ENCODE assay signal across 14 cellular contexts in the genomic region with DNA sequence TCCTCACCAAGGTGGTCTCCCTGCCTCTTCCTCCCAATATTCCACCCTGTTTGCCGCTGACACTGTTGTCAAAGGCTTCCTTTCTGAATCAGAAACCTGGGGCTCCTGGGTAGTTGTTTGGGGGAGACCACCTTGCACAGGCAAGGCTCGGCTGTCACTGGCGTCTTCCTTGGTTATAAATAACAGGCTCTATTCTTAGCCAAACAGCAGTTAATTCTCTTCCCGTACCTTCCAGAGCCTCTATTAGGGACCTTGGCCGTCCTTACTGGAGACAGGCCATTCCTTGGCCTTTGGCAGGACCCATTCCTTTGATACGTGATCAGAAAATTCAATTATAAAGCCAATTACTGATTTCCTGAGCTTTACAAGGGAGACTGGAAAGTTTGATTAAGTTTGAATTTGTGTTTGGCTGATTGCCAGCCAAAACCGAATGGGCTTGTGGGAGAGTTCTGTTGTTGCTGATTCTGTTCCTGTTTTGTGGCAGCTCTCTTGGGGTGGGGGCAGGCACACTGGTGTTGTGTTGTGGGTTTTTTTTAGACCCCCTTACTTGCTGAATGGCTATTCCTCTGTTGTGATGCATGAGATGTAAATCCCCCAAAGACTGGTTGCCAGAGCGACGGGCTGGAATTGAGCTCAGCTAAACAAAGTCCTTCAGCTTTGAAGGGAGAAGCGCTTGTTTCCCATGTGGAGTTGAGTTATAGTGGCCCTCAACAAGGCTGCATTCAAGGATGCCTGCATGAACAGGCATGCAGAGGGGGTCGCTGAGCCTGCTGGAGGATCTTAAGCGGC.
A peak's percentile ranks its signal among the peaks of the same experiment; 100 is the strongest.
DNase-seq lines count a peak whose midpoint lies in the region; TF ChIP-seq lines count a peak whose summit lies in the region.
"Had no signal": no experiment of that assay in that cellular context is flagged by ENCODE, and none has a peak within 500 bp of the region (broad histone marks: within the 10 kb centered on the region; RNA-seq: fewer than 3 reads in every experiment).

No MANE protein-coding gene starts in this region.

- H3K27me3 ChIP-seq in layer of hippocampus (ENCODE audit: control insufficient read depth, insufficient read depth, low read length) (no peaks in the 10 kb centered on the region), WERI-Rb-1 (ENCODE audit: insufficient read depth, low read depth, severe bottlenecking) (no peaks in the 10 kb centered on the region)

- TF ChIP-seq CTCF in WERI-Rb-1 (IDR thresholded peaks at IDR 0.05; ENCODE audit: low read depth, low read length), result no peak

- H3K9me3 ChIP-seq in WERI-Rb-1 (ENCODE audit: severe bottlenecking), result no peaks in the 10 kb centered on the region
- H3K9me3 ChIP-seq: HAP-1 had no signal

- no peak overlapping the region for H3K4me3 ChIP-seq in WERI-Rb-1 (ENCODE audit: low read depth, low read length)
- H3K4me3 ChIP-seq: HAP-1 had no signal

- peak overlapping the region; percentile 97 for H3K27ac ChIP-seq in cingulate gyrus (ENCODE audit: low read depth, low read length)
- peak overlapping the region; percentile 99 for H3K27ac ChIP-seq in layer of hippocampus (ENCODE audit: low read depth, low read length)
- H3K27ac ChIP-seq in substantia nigra (ENCODE audit: low read depth, low read length, poor library complexity, severe bottlenecking), result peak overlapping the region; percentile 99
- H3K27ac ChIP-seq in WERI-Rb-1, result no peak overlapping the region
- H3K27ac ChIP-seq: 22Rv1 had no signal

- peak; percentile 8 for DNase-seq in DMS79 treated with DMSO at 0.1 percent for 48 hours (lab: John Stamatoyannopoulos, UW)
- DNase-seq in DMS79 (lab: John Stamatoyannopoulos, UW), result no peak
- DNase-seq in substantia nigra (lab: John Stamatoyannopoulos, UW), result peak in 9 of 49 donors; percentile 43 to 75 (median 59)
- DNase-seq in stimulated activated CD4-positive, alpha-beta T cell treated with anti-CD3 and anti-CD28 coated beads, Interleukin-15, amount 100 ng/mL, for 24 hours, result no peak
- DNase-seq in kidney glomerular epithelial cell (lab: John Stamatoyannopoulos, UW), result no peak
- no peak for DNase-seq in WERI-Rb-1
- DNase-seq: activated naive CD8-positive, alpha-beta T cell treated with anti-CD3 and anti-CD28 coated beads for 36 hours; activated T-cell treated with anti-CD3 and anti-CD28 coated beads for 4 hours; cortex of kidney; GF-D8 had no signal

- H3K36me3 ChIP-seq in WERI-Rb-1, result no peaks in the 10 kb centered on the region; the same call in 1 of the 2 replicates
- H3K36me3 ChIP-seq: HAP-1 had no signal
